In genomic region chr9:83061036-83061435, GRCh38 we compare ENCODE assay signal across 15 cellular contexts. TPM values are rescaled to one million over a fixed set of nuclear protein-coding genes. Genes with fewer than 3 reads are reported as not detected.
DNase-seq lines count a peak whose midpoint lies in the region; ATAC-seq and TF ChIP-seq lines count a peak whose summit lies in the region.
"Had no signal": no experiment of that assay in that cellular context is flagged by ENCODE, and none has a peak within 500 bp of the region (broad histone marks: within the 10 kb centered on the region; RNA-seq: fewer than 3 reads in every experiment).

No MANE protein-coding gene starts in this region.

- H3K27ac ChIP-seq in VCaP = peak overlapping the region; percentile 98
- H3K27ac ChIP-seq in transverse colon = peak overlapping the region; percentile 87 to 93 (median 90)
- H3K27ac ChIP-seq in spleen = no peak overlapping the region
- H3K27ac ChIP-seq: vagina had no signal

- DNase-seq in NCI-H1417 (lab: John Stamatoyannopoulos, UW) (peak in 2 of 3 experiments; percentile 40 to 71), NCI-H1417 treated with DMSO at 0.1 percent for 48 hours (lab: John Stamatoyannopoulos, UW) (no peak), kidney tubule cell (ENCODE audit: low spot score) (peak; percentile 84), transverse colon (peak; percentile 38), spleen (no peak)
- DNase-seq: activated CD4-positive, alpha-beta memory T cell treated with anti-CD3 and anti-CD28 coated beads for 36 hours; activated naive CD4-positive, alpha-beta T cell treated with anti-CD3 and anti-CD28 coated beads for 36 hours; DND-41; NCI-H187 had no signal

- H3K9me3 ChIP-seq in transverse colon (no peaks in the 10 kb centered on the region), spleen (peaks cover 0 to 7% (median 0%) of the 10 kb centered on the region in 8 donors)
- H3K9me3 ChIP-seq: HAP-1, vagina had no signal

- H3K4me1 ChIP-seq in transverse colon (peaks cover 3 to 37% (median 24%) of the 10 kb centered on the region in 4 donors), spleen (peaks cover 0 to 17% (median 10%) of the 10 kb centered on the region in 6 donors)
- H3K4me1 ChIP-seq: HAP-1 had no signal

- in situ Hi-C loops in transverse colon (cut with MboI; ENCODE audit: low pct_ligation_motif_present in 1 of 4, low pct_unique_long_range_greater_than_20kb in 1 of 4, low sequenced_read_pairs in 3 of 4) = no loop called here

- H3K27me3 ChIP-seq in transverse colon (peaks cover 34% of the 10 kb centered on the region), spleen (replicated peaks in 1 of 7) (peaks cover 5 to 73% (median 48%) of the 10 kb centered on the region in 7 donors)
- H3K27me3 ChIP-seq: vagina had no signal

- no peak for ATAC-seq in GM21360 (IDR thresholded peaks at IDR 0.05; ENCODE audit: unreplicated experiment)
- no peak for ATAC-seq in HG03354 (IDR thresholded peaks at IDR 0.05; ENCODE audit: poor library complexity, severe bottlenecking, unreplicated experiment)
- ATAC-seq: natural killer cell treated with Interleukin-12 subunit alpha and Interleukin-12 subunit beta and Interleukin-15 and Interleukin-18, amount 100 ng/mL, for 72 hours had no signal

- WGBS in transverse colon (ENCODE audit: low coverage in 1 of 2), 2 donors = 34 to 42% methylated on average over 2 of the region's 2 CpGs
- WGBS in spleen, 5 donors = 87 to 95% (median 88%) methylated on average over 2 of the region's 2 CpGs

- intact Hi-C loops in transverse colon (cut with DNase I; ENCODE audit: low total_unique reads) = no loop called here
- intact Hi-C loops in spleen (cut with DNase I; ENCODE audit: low total_unique reads) = no loop called here

- H3K36me3 ChIP-seq in transverse colon (no peaks in the 10 kb centered on the region), spleen (no peaks in the 10 kb centered on the region)
- H3K36me3 ChIP-seq: HAP-1, vagina had no signal

- TF ChIP-seq POLR2A in transverse colon (IDR thresholded peaks at IDR 0.05) = peak; percentile 64
- no peak for TF ChIP-seq POLR2A in spleen (IDR thresholded peaks at IDR 0.05)

- peak overlapping the region in 3 of 4 donors; percentile 43 to 63 (median 55) for H3K4me3 ChIP-seq in transverse colon
- no peak overlapping the region for H3K4me3 ChIP-seq in spleen
- H3K4me3 ChIP-seq: HAP-1 had no signal

- TF ChIP-seq EP300 in transverse colon (IDR thresholded peaks at IDR 0.05; ENCODE audit: low read depth) = no peak

- TF ChIP-seq CTCF in VCaP (conservative IDR thresholded peaks at IDR 0.05) (no peak), transverse colon (IDR thresholded peaks at IDR 0.05) (no peak), spleen (IDR thresholded peaks at IDR 0.05 in 8 of 11, conservative IDR thresholded peaks at IDR 0.05 in 3 of 11) (no peak)

RNA-seq across cellular contexts. Expression of gene RASEF, which starts 1.9 kb away (rescaled TPM):
- total RNA-seq in transverse colon (100 to 1,000 TPM in 2 of 4 donors, 10 to 100 TPM in 2; 69.9 to 189 (median 105) TPM), spleen (under 1 TPM; 0.13 to 0.72 (median 0.39) TPM)
- polyA plus RNA-seq in spleen = under 1 TPM; 0.04 to 0.11 (median 0.10) TPM
- total RNA-seq: activated CD4-positive, alpha-beta memory T cell treated with anti-CD3 and anti-CD28 coated beads for 36 hours; activated naive CD4-positive, alpha-beta T cell treated with anti-CD3 and anti-CD28 coated beads for 36 hours; natural killer cell treated with Interleukin-12 subunit alpha and Interleukin-12 subunit beta and Interleukin-15 and Interleukin-18, amount 100 ng/mL, for 72 hours had no signal

Comparison
In these comparisons a context has a peak if more than half of its experiments do, and no peak if none do; other contexts are left out.
1. DNase-seq: peak in NCI-H1417 (2 of 3), kidney tubule cell (single experiment) and transverse colon (single experiment); none in NCI-H1417 treated with DMSO at 0.1 percent for 48 hours (single experiment) and spleen (single experiment).
2. H3K27ac ChIP-seq: peak in VCaP (single experiment) and transverse colon (4 of 4); none in spleen (0 of 8).
3. H3K4me3 ChIP-seq: peak in transverse colon (3 of 4); none in spleen (0 of 8).
4. RNA of gene RASEF, which starts 1.9 kb away (total RNA-seq): 69.9 to 189 TPM in transverse colon; 0.13 to 0.72 TPM in spleen; every median in the first group is over 10 times any median in the second.